ENCODE assay signal across 1 cellular context in the genomic region with DNA sequence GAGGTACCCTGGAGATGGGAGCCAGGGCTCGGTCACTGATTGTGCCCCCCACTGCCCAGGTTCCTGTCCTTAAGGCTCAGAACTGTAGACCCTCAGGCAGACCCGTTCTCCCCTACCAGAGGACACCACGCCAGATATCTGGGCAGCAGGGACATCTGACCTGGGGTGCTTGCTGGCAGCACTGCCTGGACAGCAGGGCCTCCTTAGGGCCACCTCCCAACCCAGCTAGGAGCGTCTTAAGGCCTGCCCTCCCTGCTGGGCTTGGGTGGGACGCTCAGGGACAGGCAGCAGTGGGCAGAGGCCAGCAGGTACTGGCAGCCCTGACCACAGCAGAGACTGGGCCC.
TF ChIP-seq lines count a peak whose summit lies in the region.

No MANE protein-coding gene starts in this region.

TF ChIP-seq in endothelial cell of umbilical vein, 7 proteins besides CTCF, POLR2A, EP300 and RAD21:
- TF ChIP-seq GATA2 (IDR thresholded peaks at IDR 0.05; ENCODE audit: insufficient read depth, insufficient read length, low read depth, low read length) = no peak
- no peak for TF ChIP-seq FOS (IDR thresholded peaks at IDR 0.05; ENCODE audit: borderline replicate concordance, insufficient read depth, low read length)
- TF ChIP-seq POLR2AphosphoS5 (IDR thresholded peaks at IDR 0.05; ENCODE audit: insufficient read depth, low read depth, low read length) = peak; percentile 71
- TF ChIP-seq EZH2 (IDR thresholded peaks at IDR 0.05; ENCODE audit: borderline replicate concordance, low read depth, low read length, severe bottlenecking) = no peak
- TF ChIP-seq, protein P1, sequence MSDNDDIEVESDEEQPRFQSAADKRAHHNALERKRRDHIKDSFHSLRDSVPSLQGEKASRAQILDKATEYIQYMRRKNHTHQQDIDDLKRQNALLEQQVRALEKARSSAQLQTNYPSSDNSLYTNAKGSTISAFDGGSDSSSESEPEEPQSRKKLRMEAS (IDR thresholded peaks at IDR 0.05; ENCODE audit: insufficient read depth, insufficient read length) = no peak
